ENCODE assay signal across 9 cellular contexts in genomic region chr4:83128235-83128929, GRCh38. TPM values are rescaled to one million over a fixed set of nuclear protein-coding genes. Genes with fewer than 3 reads are reported as not detected.
DNase-seq lines count a peak whose midpoint lies in the region; ATAC-seq and TF ChIP-seq lines count a peak whose summit lies in the region.
"Had no signal": no experiment of that assay in that cellular context is flagged by ENCODE, and none has a peak within 500 bp of the region (broad histone marks: within the 10 kb centered on the region; RNA-seq: fewer than 3 reads in every experiment).

No MANE protein-coding gene starts in this region.

- peaks cover 5% of the 10 kb centered on the region for H3K9me3 Mint-ChIP-seq in memory B cell

- no peaks in the 10 kb centered on the region for H3K79me2 ChIP-seq in smooth muscle cell (ENCODE audit: low read depth)

- no peaks in the 10 kb centered on the region for H3K9me3 ChIP-seq in smooth muscle cell (replicated peaks; ENCODE audit: low read depth)
- H3K9me3 ChIP-seq in effector memory CD4-positive, alpha-beta T cell (ENCODE audit: control insufficient read depth, low read length), result no peaks in the 10 kb centered on the region
- no peaks in the 10 kb centered on the region for H3K9me3 ChIP-seq in right cardiac atrium (ENCODE audit: control insufficient read depth, low read length)

- TF ChIP-seq CTCF in smooth muscle cell (IDR thresholded peaks at IDR 0.05; ENCODE audit: borderline replicate concordance, insufficient read depth, poor library complexity, severe bottlenecking), result no peak

- H4K20me1 ChIP-seq in smooth muscle cell (ENCODE audit: low read depth), result no peaks in the 10 kb centered on the region

- no peaks in the 10 kb centered on the region for H3K36me3 ChIP-seq in smooth muscle cell (ENCODE audit: low read depth)
- H3K36me3 ChIP-seq in effector memory CD4-positive, alpha-beta T cell (ENCODE audit: control insufficient read depth, insufficient read depth, low read length), result no peaks in the 10 kb centered on the region

- H3K4me1 Mint-ChIP-seq in memory B cell, result peaks cover 32% of the 10 kb centered on the region

- no peaks in the 10 kb centered on the region for H3K4me1 ChIP-seq in smooth muscle cell (ENCODE audit: low read depth)
- H3K4me1 ChIP-seq in effector memory CD4-positive, alpha-beta T cell (ENCODE audit: control insufficient read depth, insufficient read depth, low read length, poor library complexity, severe bottlenecking), result no peaks in the 10 kb centered on the region
- no peaks in the 10 kb centered on the region for H3K4me1 ChIP-seq in right cardiac atrium (ENCODE audit: control insufficient read depth, insufficient read depth, low read length)

- H3K27me3 ChIP-seq in smooth muscle cell (ENCODE audit: low read depth) (no peaks in the 10 kb centered on the region), right cardiac atrium (ENCODE audit: control insufficient read depth, insufficient read depth) (no peaks in the 10 kb centered on the region)
- no peaks in the 10 kb centered on the region for H3K27me3 ChIP-seq in effector memory CD4-positive, alpha-beta T cell (replicated peaks; ENCODE audit: control insufficient read depth, insufficient read depth, low read length, poor library complexity, severe bottlenecking)

- H3K27ac ChIP-seq in smooth muscle cell (ENCODE audit: low read depth), result no peak overlapping the region
- H3K27ac ChIP-seq in effector memory CD4-positive, alpha-beta T cell (ENCODE audit: insufficient read depth, low read length, poor library complexity, severe bottlenecking), result no peak overlapping the region
- no peak overlapping the region for H3K27ac ChIP-seq in right cardiac atrium (ENCODE audit: low read length)

- H3F3A ChIP-seq in smooth muscle cell (ENCODE audit: low read depth), result no peaks in the 10 kb centered on the region

- peak overlapping the region; percentile 79 for H3K27ac Mint-ChIP-seq in memory B cell

- DNase-seq in AML-193 (lab: John Stamatoyannopoulos, UW) (peak; percentile 95 to 98), M059J (ENCODE audit: low read depth) (peak; percentile 82), amniotic epithelial cell (ENCODE audit: low read depth) (peak; percentile 99), memory B cell (ENCODE audit: low spot score in 2 of 2) (no peak), smooth muscle cell (lab: John Stamatoyannopoulos, UW; ENCODE audit: unreplicated experiment) (no peak), right cardiac atrium (no peak)
- DNase-seq in effector memory CD4-positive, alpha-beta T cell, result no peak
- DNase-seq: T-helper 2 cell had no signal

- no peak for ATAC-seq in memory B cell (ENCODE audit: low read depth)
- no peak for ATAC-seq in HG03521 (IDR thresholded peaks at IDR 0.05; ENCODE audit: unreplicated experiment)
- no peak for ATAC-seq in right cardiac atrium

- H3K4me3 Mint-ChIP-seq in memory B cell, result no peak overlapping the region

- peaks cover 1% of the 10 kb centered on the region for H3K36me3 Mint-ChIP-seq in memory B cell

- no peak overlapping the region for H3K9ac ChIP-seq in smooth muscle cell (ENCODE audit: low read depth)

- H3K4me3 ChIP-seq in smooth muscle cell (no peak overlapping the region), right cardiac atrium (ENCODE audit: low read length) (no peak overlapping the region)
- H3K4me3 ChIP-seq in effector memory CD4-positive, alpha-beta T cell (ENCODE audit: insufficient read depth, low read depth, low read length, poor library complexity, severe bottlenecking), result no peak overlapping the region

- 80% methylated on average over 4 of the region's 5 CpGs for WGBS in smooth muscle cell (ENCODE audit: low lambda C conversion rate)
- 78% methylated on average over 5 of the region's 5 CpGs for WGBS in right cardiac atrium

- intact Hi-C loops in right cardiac atrium (cut with DNase I), result no loop called here

- no peak overlapping the region for H2AFZ ChIP-seq in smooth muscle cell (ENCODE audit: low read depth)

- no peak overlapping the region for H3K4me2 ChIP-seq in smooth muscle cell

- H3K27me3 Mint-ChIP-seq in memory B cell, result no peaks in the 10 kb centered on the region

RNA-seq across cellular contexts. Expression of gene PLAC8, which starts 13.9 kb away (rescaled TPM):
- total RNA-seq in M059J (2014; rRNA removed; shearing (Covaris generic)), result 122 and 240 TPM in 2 replicates
- total RNA-seq in smooth muscle cell (23.8 and 25.6 TPM in 2 replicates), right cardiac atrium (1 to 10 TPM; 1.2 to 5.0 (median 3.0) TPM)
- polyA plus RNA-seq in smooth muscle cell (5.0 and 19.5 TPM in 2 replicates), right cardiac atrium (1.6 TPM)

Comparison
In these comparisons a context has a peak if more than half of its experiments do, and no peak if none do; other contexts are left out.
1. DNase-seq: peak in AML-193 (2 of 2), M059J (single experiment) and amniotic epithelial cell (single experiment); none in memory B cell (0 of 2), smooth muscle cell (single experiment), effector memory CD4-positive, alpha-beta T cell (0 of 3) and right cardiac atrium (0 of 3).